ENCODE assay signal across 9 cellular contexts in genomic region chr9:113154471-113154870, GRCh38. TPM values are rescaled to one million over a fixed set of nuclear protein-coding genes. Genes with fewer than 3 reads are reported as not detected.
A peak's percentile ranks its signal among the peaks of the same experiment; 100 is the strongest.
DNase-seq lines count a peak whose midpoint lies in the region; ATAC-seq and TF ChIP-seq lines count a peak whose summit lies in the region.
"Had no signal": no experiment of that assay in that cellular context is flagged by ENCODE, and none has a peak within 500 bp of the region (broad histone marks: within the 10 kb centered on the region; RNA-seq: fewer than 3 reads in every experiment).

No MANE protein-coding gene starts in this region.

- intact Hi-C loops in Right ventricle myocardium superior (cut with DNase I) (no loop called here), vagina (cut with DNase I) (no loop called here)

- H3K4me3 ChIP-seq in right atrium auricular region (no peak overlapping the region), brain microvascular endothelial cell (ENCODE audit: low read depth, low read length) (no peak overlapping the region), vagina (no peak overlapping the region)

- DNase-seq in right atrium auricular region (ENCODE audit: low spot score) (no peak), Right ventricle myocardium superior (no peak), brain microvascular endothelial cell (peak; percentile 61), medulla oblongata (ENCODE audit: extremely low spot score) (peak; percentile 63), vagina (ENCODE audit: extremely low spot score in 2 of 2) (no peak), NCI-H2171 (lab: John Stamatoyannopoulos, UW) (no peak)
- no peak for DNase-seq in activated CD4-positive, alpha-beta T cell treated with anti-CD3 and anti-CD28 coated beads for 1 hour

- H3K4me1 ChIP-seq in right atrium auricular region (peaks cover 0 to 39% of the 10 kb centered on the region in 2 donors), vagina (peaks cover 32% of the 10 kb centered on the region)

- peaks cover 17% of the 10 kb centered on the region for H3K36me3 ChIP-seq in right atrium auricular region
- peaks cover 6% of the 10 kb centered on the region for H3K36me3 ChIP-seq in brain microvascular endothelial cell (replicated peaks)
- H3K36me3 ChIP-seq in vagina: peaks cover 0 to 22% of the 10 kb centered on the region in 2 donors

- H3K9me3 ChIP-seq in right atrium auricular region (no peaks in the 10 kb centered on the region), vagina (no peaks in the 10 kb centered on the region)

- H3K27me3 ChIP-seq in right atrium auricular region (no peaks in the 10 kb centered on the region), brain microvascular endothelial cell (replicated peaks) (no peaks in the 10 kb centered on the region), vagina (no peaks in the 10 kb centered on the region)

- ATAC-seq in Right ventricle myocardium superior (ENCODE audit: poor library complexity): no peak
- ATAC-seq in HG03135 (IDR thresholded peaks at IDR 0.05; ENCODE audit: unreplicated experiment): no peak
- ATAC-seq: natural killer cell treated with Interleukin-12 subunit alpha and Interleukin-12 subunit beta and Interleukin-15 and Interleukin-18, amount 100 ng/mL, for 72 hours had no signal

- TF ChIP-seq CTCF in right atrium auricular region (IDR thresholded peaks at IDR 0.05): no peak
- no peak for TF ChIP-seq CTCF in brain microvascular endothelial cell (IDR thresholded peaks at IDR 0.05; ENCODE audit: low read depth, low read length, missing control alignments)
- TF ChIP-seq CTCF in vagina (IDR thresholded peaks at IDR 0.05): no peak

- TF ChIP-seq POLR2A in vagina (IDR thresholded peaks at IDR 0.05): no peak

- in situ Hi-C loops in brain microvascular endothelial cell (cut with HindIII; ENCODE audit: low pct_ligation_motif_present, low sequenced_read_pairs): no loop called here

- H3K27ac ChIP-seq in right atrium auricular region (peak overlapping the region; percentile 17 to 27), brain microvascular endothelial cell (no peak overlapping the region), vagina (peak overlapping the region; percentile 65)

RNA-seq across cellular contexts. Expression of gene SLC31A2, which starts 3.7 kb away (rescaled TPM):
- total RNA-seq in right atrium auricular region (10 to 100 TPM in 1 of 2 donors, 1 to 10 TPM in 1; 9.5 to 19.5 TPM), Right ventricle myocardium superior (14.1 TPM), vagina (11.5 TPM)

Comparison
In these comparisons a context has a peak if more than half of its experiments do, and no peak if none do; other contexts are left out.
1. DNase-seq: peak in brain microvascular endothelial cell (single experiment) and medulla oblongata (single experiment); none in right atrium auricular region (single experiment), Right ventricle myocardium superior (single experiment), vagina (0 of 2), NCI-H2171 (single experiment) and activated CD4-positive, alpha-beta T cell treated with anti-CD3 and anti-CD28 coated beads for 1 hour (single experiment).